16 cellular contexts compared by ENCODE assay signal in the genomic region with DNA sequence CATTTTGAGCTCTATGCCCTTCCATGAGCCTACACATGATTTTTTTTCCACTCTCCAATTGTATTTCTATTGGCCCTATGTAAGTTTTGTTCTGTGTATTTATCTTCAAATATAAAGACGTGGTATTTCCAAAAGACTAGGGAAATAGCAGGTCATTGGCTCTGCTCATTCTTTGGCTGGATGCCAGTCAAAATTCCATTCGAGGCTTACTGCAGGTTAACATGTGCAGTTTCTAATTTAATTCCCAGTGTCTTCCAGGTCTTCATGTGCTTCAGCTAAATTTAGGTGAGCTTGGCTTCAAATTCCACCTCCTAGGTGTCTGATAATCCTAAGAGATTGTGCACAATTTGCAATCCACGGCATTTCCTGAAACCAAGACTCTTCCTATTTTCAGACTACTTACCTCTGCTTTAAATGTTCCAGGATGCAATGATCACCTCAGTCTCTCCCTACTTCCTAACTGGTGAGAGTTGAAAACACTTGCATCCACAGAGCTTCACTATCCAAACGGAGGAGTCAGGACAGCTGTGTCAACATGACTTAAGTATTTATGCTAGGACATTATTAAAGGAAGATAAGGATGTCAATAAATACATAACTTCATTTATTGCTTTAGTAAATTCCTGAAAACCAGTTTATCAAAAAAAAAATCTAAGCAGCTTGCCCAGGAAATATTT.
DNase-seq lines count a peak whose midpoint lies in the region; ATAC-seq and TF ChIP-seq lines count a peak whose summit lies in the region.
"Had no signal": no experiment of that assay in that cellular context is flagged by ENCODE, and none has a peak within 500 bp of the region (broad histone marks: within the 10 kb centered on the region; RNA-seq: fewer than 3 reads in every experiment).

No MANE protein-coding gene starts in this region.

- TF ChIP-seq POLR2A in vagina (IDR thresholded peaks at IDR 0.05) = no peak

- no peak overlapping the region for H3K4me3 ChIP-seq in vagina

- intact Hi-C loops in vagina (cut with DNase I) = no loop called here

- no peaks in the 10 kb centered on the region for H3K9me3 ChIP-seq in vagina

- no peaks in the 10 kb centered on the region for H3K36me3 ChIP-seq in vagina

- no peak for ATAC-seq in HG03196 (IDR thresholded peaks at IDR 0.05; ENCODE audit: unreplicated experiment)
- ATAC-seq: Panc1 had no signal

- no peaks in the 10 kb centered on the region for H3K27me3 ChIP-seq in vagina

- DNase-seq in DMS153 (lab: John Stamatoyannopoulos, UW) = peak; percentile 63
- DNase-seq in DMS153 treated with DMSO at 0.1 percent for 48 hours (lab: John Stamatoyannopoulos, UW; ENCODE audit: unreplicated experiment) = no peak
- DNase-seq in SHP77 treated with DMSO at 0.1 percent for 48 hours (lab: John Stamatoyannopoulos, UW) = peak; percentile 80
- peak; percentile 9 to 73 for DNase-seq in dermis microvascular lymphatic vessel endothelial cell (ENCODE audit: low read depth in 2 of 2)
- DNase-seq in cerebellar nuclear complex (lab: John Stamatoyannopoulos, UW) = no peak
- DNase-seq in iPS-NIHi11 (ENCODE audit: low spot score) = no peak
- DNase-seq in vagina (ENCODE audit: extremely low spot score in 2 of 2) = no peak
- DNase-seq: CD4-positive, alpha-beta memory T cell; NCI-H1436; NCI-H2029 treated with DMSO at 0.1 percent for 48 hours; NCI-H2171 treated with DMSO at 0.1 percent for 48 hours; NCI-H82; Right ventricle myocardium superior had no signal

- no peak overlapping the region for H3K27ac ChIP-seq in vagina
- H3K27ac ChIP-seq: 22Rv1 had no signal

- TF ChIP-seq CTCF in vagina (IDR thresholded peaks at IDR 0.05) = no peak

- H3K4me1 ChIP-seq in vagina = no peaks in the 10 kb centered on the region

Comparison
In these comparisons a context has a peak if more than half of its experiments do, and no peak if none do; other contexts are left out.
1. DNase-seq: peak in DMS153 (single experiment), SHP77 treated with DMSO at 0.1 percent for 48 hours (single experiment) and dermis microvascular lymphatic vessel endothelial cell (2 of 2); none in DMS153 treated with DMSO at 0.1 percent for 48 hours (single experiment), cerebellar nuclear complex (0 of 2), iPS-NIHi11 (single experiment) and vagina (0 of 2).